In the genomic region with DNA sequence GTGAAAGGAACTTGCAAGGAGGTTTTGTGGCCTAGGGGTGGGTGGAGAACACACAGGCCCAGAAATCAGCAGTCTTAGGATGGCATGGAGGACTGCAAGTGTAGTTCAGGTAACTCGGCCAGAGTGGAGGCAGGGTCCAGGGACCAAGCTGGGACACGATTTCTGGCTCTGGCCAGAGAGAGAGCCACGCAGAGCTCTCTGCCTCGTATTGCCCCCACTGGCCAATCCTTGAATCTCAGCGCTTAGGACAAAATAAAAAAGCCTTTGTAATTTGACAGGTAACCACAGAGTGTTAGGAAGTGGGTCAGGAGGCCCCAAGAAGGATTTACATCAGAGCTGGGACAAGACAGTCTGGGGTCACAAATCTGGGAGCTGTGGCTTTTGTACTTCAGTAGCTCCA, we compare ENCODE assay signal across 11 cellular contexts. TPM values are rescaled to one million over a fixed set of nuclear protein-coding genes. Genes with fewer than 3 reads are reported as not detected.
DNase-seq lines count a peak whose midpoint lies in the region; ATAC-seq and TF ChIP-seq lines count a peak whose summit lies in the region.
"Had no signal": no experiment of that assay in that cellular context is flagged by ENCODE, and none has a peak within 500 bp of the region (broad histone marks: within the 10 kb centered on the region; RNA-seq: fewer than 3 reads in every experiment).

No MANE protein-coding gene starts in this region.

- H3K4me3 ChIP-seq in fibroblast of villous mesenchyme (ENCODE audit: low read depth, low read length) = no peak overlapping the region
- no peak overlapping the region for H3K4me3 ChIP-seq in testis

- H3K27me3 Mint-ChIP-seq in activated naive CD4-positive, alpha-beta T cell treated with anti-CD3 and anti-CD28 coated beads, Interleukin-2, amount 10 ng/mL, durations not matched to agents 7 days and 5 days = no peaks in the 10 kb centered on the region

- ATAC-seq in SK-N-SH treated with all-trans-retinoic acid at 6 μM for 48 hours (peak; percentile 52), GM18867 (IDR thresholded peaks at IDR 0.05; ENCODE audit: unreplicated experiment) (no peak), HG03565 (IDR thresholded peaks at IDR 0.05; ENCODE audit: unreplicated experiment) (no peak)

- no peak for DNase-seq in activated naive CD4-positive, alpha-beta T cell treated with anti-CD3 and anti-CD28 coated beads, Interleukin-2, amount 10 ng/mL, durations not matched to agents 7 days and 5 days
- DNase-seq in activated naive CD4-positive, alpha-beta T cell treated with Interleukin-2 at 50 U/mL for 16 hours = no peak
- DNase-seq in fibroblast of villous mesenchyme (ENCODE audit: low read depth) (no peak), testis (no peak), NCI-H146 (lab: John Stamatoyannopoulos, UW) (no peak)
- DNase-seq: DMS79, left cardiac atrium, NCI-H524 treated with DMSO at 0.1 percent for 48 hours had no signal

- no peaks in the 10 kb centered on the region for H3K9me3 ChIP-seq in testis

- H3K27me3 ChIP-seq in testis = no peaks in the 10 kb centered on the region

- H3K4me1 Mint-ChIP-seq in activated naive CD4-positive, alpha-beta T cell treated with anti-CD3 and anti-CD28 coated beads, Interleukin-2, amount 10 ng/mL, durations not matched to agents 7 days and 5 days = peaks cover 92% of the 10 kb centered on the region

- H3K9me3 Mint-ChIP-seq in activated naive CD4-positive, alpha-beta T cell treated with anti-CD3 and anti-CD28 coated beads, Interleukin-2, amount 10 ng/mL, durations not matched to agents 7 days and 5 days = no peaks in the 10 kb centered on the region

- H3K27ac Mint-ChIP-seq in activated naive CD4-positive, alpha-beta T cell treated with anti-CD3 and anti-CD28 coated beads, Interleukin-2, amount 10 ng/mL, durations not matched to agents 7 days and 5 days = peak overlapping the region; percentile 75

- peak overlapping the region; percentile 37 to 45 for H3K27ac ChIP-seq in testis

- intact Hi-C loops in testis (cut with DNase I; ENCODE audit: low total_unique reads) = no loop called here

- H3K36me3 ChIP-seq in testis (ENCODE audit: low read depth, missing control alignments) = no peaks in the 10 kb centered on the region

- CTCF ChIA-PET in activated naive CD4-positive, alpha-beta T cell treated with anti-CD3 and anti-CD28 coated beads, Interleukin-2, amount 10 ng/mL, durations not matched to agents 7 days and 5 days (lab: Charles Lee) = interaction anchor here (0.8 to 2.7 kb wide), 11 partner anchors 8 to 556 kb away, joined by 3 to 11 read pairs (median 3); no protein-coding TSS in a partner anchor

- TF ChIP-seq POLR2A in testis (IDR thresholded peaks at IDR 0.05) = no peak

- H3K4me3 Mint-ChIP-seq in activated naive CD4-positive, alpha-beta T cell treated with anti-CD3 and anti-CD28 coated beads, Interleukin-2, amount 10 ng/mL, durations not matched to agents 7 days and 5 days = no peak overlapping the region

- 59 to 72% methylated on average over 4 to 5 of the region's 5 CpGs for WGBS in testis, 2 donors

- H3K4me1 ChIP-seq in testis = peaks cover 38% of the 10 kb centered on the region

- TF ChIP-seq CTCF in fibroblast of villous mesenchyme (IDR thresholded peaks at IDR 0.05; ENCODE audit: insufficient read depth, low read depth, low read length) = peak; percentile 27
- no peak for TF ChIP-seq CTCF in testis (IDR thresholded peaks at IDR 0.05)

- peaks cover 52% of the 10 kb centered on the region for H3K36me3 Mint-ChIP-seq in activated naive CD4-positive, alpha-beta T cell treated with anti-CD3 and anti-CD28 coated beads, Interleukin-2, amount 10 ng/mL, durations not matched to agents 7 days and 5 days

TF ChIP-seq in SK-N-SH treated with all-trans-retinoic acid at 6 μM for 48 hours, 23 proteins besides CTCF, POLR2A, EP300 and RAD21:
- TF ChIP-seq BACH2 (CRISPR knock-in tag; IDR thresholded peaks at IDR 0.05; ENCODE audit: borderline replicate concordance) = no peak
- no peak for TF ChIP-seq ZC3H10 (CRISPR knock-in tag; IDR thresholded peaks at IDR 0.05)
- TF ChIP-seq RARB (CRISPR knock-in tag; IDR thresholded peaks at IDR 0.05) = no peak
- TF ChIP-seq ARNTL (CRISPR knock-in tag; IDR thresholded peaks at IDR 0.05; ENCODE audit: borderline replicate concordance, low read depth) = no peak
- TF ChIP-seq, protein P1, sequence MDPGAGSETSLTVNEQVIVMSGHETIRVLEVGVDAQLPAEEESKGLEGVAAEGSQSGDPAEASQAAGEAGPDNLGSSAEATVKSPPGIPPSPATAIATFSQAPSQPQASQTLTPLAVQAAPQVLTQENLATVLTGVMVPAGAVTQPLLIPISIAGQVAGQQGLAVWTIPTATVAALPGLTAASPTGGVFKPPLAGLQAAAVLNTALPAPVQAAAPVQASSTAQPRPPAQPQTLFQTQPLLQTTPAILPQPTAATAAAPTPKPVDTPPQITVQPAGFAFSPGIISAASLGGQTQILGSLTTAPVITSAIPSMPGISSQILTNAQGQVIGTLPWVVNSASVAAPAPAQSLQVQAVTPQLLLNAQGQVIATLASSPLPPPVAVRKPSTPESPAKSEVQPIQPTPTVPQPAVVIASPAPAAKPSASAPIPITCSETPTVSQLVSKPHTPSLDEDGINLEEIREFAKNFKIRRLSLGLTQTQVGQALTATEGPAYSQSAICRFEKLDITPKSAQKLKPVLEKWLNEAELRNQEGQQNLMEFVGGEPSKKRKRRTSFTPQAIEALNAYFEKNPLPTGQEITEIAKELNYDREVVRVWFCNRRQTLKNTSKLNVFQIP (CRISPR knock-in tag; IDR thresholded peaks at IDR 0.05; ENCODE audit: borderline replicate concordance, low read depth) = no peak
- TF ChIP-seq, protein P2, sequence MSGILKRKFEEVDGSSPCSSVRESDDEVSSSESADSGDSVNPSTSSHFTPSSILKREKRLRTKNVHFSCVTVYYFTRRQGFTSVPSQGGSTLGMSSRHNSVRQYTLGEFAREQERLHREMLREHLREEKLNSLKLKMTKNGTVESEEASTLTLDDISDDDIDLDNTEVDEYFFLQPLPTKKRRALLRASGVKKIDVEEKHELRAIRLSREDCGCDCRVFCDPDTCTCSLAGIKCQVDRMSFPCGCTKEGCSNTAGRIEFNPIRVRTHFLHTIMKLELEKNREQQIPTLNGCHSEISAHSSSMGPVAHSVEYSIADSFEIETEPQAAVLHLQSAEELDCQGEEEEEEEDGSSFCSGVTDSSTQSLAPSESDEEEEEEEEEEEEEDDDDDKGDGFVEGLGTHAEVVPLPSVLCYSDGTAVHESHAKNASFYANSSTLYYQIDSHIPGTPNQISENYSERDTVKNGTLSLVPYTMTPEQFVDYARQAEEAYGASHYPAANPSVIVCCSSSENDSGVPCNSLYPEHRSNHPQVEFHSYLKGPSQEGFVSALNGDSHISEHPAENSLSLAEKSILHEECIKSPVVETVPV (CRISPR knock-in tag; IDR thresholded peaks at IDR 0.05) = no peak
- TF ChIP-seq, protein P3, sequence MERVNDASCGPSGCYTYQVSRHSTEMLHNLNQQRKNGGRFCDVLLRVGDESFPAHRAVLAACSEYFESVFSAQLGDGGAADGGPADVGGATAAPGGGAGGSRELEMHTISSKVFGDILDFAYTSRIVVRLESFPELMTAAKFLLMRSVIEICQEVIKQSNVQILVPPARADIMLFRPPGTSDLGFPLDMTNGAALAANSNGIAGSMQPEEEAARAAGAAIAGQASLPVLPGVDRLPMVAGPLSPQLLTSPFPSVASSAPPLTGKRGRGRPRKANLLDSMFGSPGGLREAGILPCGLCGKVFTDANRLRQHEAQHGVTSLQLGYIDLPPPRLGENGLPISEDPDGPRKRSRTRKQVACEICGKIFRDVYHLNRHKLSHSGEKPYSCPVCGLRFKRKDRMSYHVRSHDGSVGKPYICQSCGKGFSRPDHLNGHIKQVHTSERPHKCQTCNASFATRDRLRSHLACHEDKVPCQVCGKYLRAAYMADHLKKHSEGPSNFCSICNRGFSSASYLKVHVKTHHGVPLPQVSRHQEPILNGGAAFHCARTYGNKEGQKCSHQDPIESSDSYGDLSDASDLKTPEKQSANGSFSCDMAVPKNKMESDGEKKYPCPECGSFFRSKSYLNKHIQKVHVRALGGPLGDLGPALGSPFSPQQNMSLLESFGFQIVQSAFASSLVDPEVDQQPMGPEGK (CRISPR knock-in tag; IDR thresholded peaks at IDR 0.05; ENCODE audit: borderline replicate concordance) = no peak
- no peak for TF ChIP-seq PPARA (CRISPR knock-in tag; IDR thresholded peaks at IDR 0.05; ENCODE audit: borderline replicate concordance)
- no peak for TF ChIP-seq ZFP30 (CRISPR knock-in tag; IDR thresholded peaks at IDR 0.05)

RNA-seq across cellular contexts. Expression of a gene that starts 11.7 kb away (rescaled TPM):
- total RNA-seq in fibroblast of villous mesenchyme = 7.7 and 9.5 TPM in 2 replicates
- total RNA-seq in testis = 10 to 100 TPM; 42.5 to 52.0 TPM
- polyA plus RNA-seq in testis (ENCODE audit: insufficient read depth, low read depth, low replicate concordance) = 20.4 TPM
